ENCODE assay signal across 22 cellular contexts in genomic region chr1:225645194-225645593, GRCh38.
"Had no signal": no experiment of that assay in that cellular context is flagged by ENCODE, and none has a peak within 500 bp of the region (broad histone marks: within the 10 kb centered on the region; RNA-seq: fewer than 3 reads in every experiment).

No MANE protein-coding gene starts in this region.

- H3K36me3 Mint-ChIP-seq: stimulated activated effector memory CD8-positive, alpha-beta T cell treated with anti-CD3 and anti-CD28 coated beads, Interleukin-12 subunit alpha, Interleukin-12 subunit beta, amount 100 ng/mL, for 72 hours had no signal

- H3K27ac Mint-ChIP-seq: stimulated activated effector memory CD8-positive, alpha-beta T cell treated with anti-CD3 and anti-CD28 coated beads, Interleukin-12 subunit alpha, Interleukin-12 subunit beta, amount 100 ng/mL, for 72 hours had no signal

- H3K36me3 ChIP-seq: colonic mucosa, neutrophil, suprapubic skin, thyroid gland, upper lobe of right lung, vagina had no signal

- H3K4me3 ChIP-seq: colonic mucosa, heart left ventricle, lung, psoas muscle, suprapubic skin, thyroid gland, upper lobe of right lung, vagina had no signal

- H3K4me1 Mint-ChIP-seq: stimulated activated effector memory CD8-positive, alpha-beta T cell treated with anti-CD3 and anti-CD28 coated beads, Interleukin-12 subunit alpha, Interleukin-12 subunit beta, amount 100 ng/mL, for 72 hours had no signal

- H3K9me3 ChIP-seq: colonic mucosa, neutrophil, psoas muscle, suprapubic skin, thyroid gland, upper lobe of right lung, vagina had no signal

- H3K27me3 Mint-ChIP-seq: naive B cell had no signal

- H3K27ac ChIP-seq: colonic mucosa, neutrophil, psoas muscle, suprapubic skin, thyroid gland, upper lobe of right lung, vagina had no signal

- FAIRE-seq: endothelial cell of umbilical vein had no signal

- H3K4me1 ChIP-seq: colonic mucosa, thyroid gland had no signal

- H3K9me3 Mint-ChIP-seq: stimulated activated effector memory CD8-positive, alpha-beta T cell treated with anti-CD3 and anti-CD28 coated beads, Interleukin-12 subunit alpha, Interleukin-12 subunit beta, amount 100 ng/mL, for 72 hours had no signal

- H3K4me3 Mint-ChIP-seq: naive B cell; stimulated activated effector memory CD8-positive, alpha-beta T cell treated with anti-CD3 and anti-CD28 coated beads, Interleukin-12 subunit alpha, Interleukin-12 subunit beta, amount 100 ng/mL, for 72 hours had no signal

- DNase-seq: colonic mucosa; dermis blood vessel endothelial cell; erythroblast; foreskin melanocyte; heart left ventricle; hippocampal formation; left colon; left ventricle myocardium superior; mesendoderm; naive B cell; psoas muscle; stimulated activated CD4-positive, alpha-beta T cell treated with anti-CD3 and anti-CD28 coated beads, Interleukin-4, amount 100 ng/mL, for 1 hour; stimulated activated CD8-positive, alpha-beta memory T cell treated with anti-CD3 and anti-CD28 coated beads, Interleukin-4, amount 100 ng/mL, for 48 hours; stimulated activated naive CD8-positive, alpha-beta T cell treated with anti-CD3 and anti-CD28 coated beads, Interleukin-15, Interleukin-2, amounts not matched to agents 100 U/mL and 50 U/mL, for 24 hours; thyroid gland; upper lobe of right lung had no signal

- H3K27me3 ChIP-seq: colonic mucosa, heart left ventricle, suprapubic skin, thyroid gland, upper lobe of right lung, vagina had no signal

- ATAC-seq: heart left ventricle; left colon; left ventricle myocardium superior; psoas muscle; stimulated activated effector memory CD8-positive, alpha-beta T cell treated with anti-CD3 and anti-CD28 coated beads, Interleukin-12 subunit alpha, Interleukin-12 subunit beta, amount 100 ng/mL, for 72 hours; stimulated activated naive CD8-positive, alpha-beta T cell treated with anti-CD3 and anti-CD28 coated beads, Interleukin-15, Interleukin-2, amounts not matched to agents 100 U/mL and 50 U/mL, for 24 hours; upper lobe of right lung had no signal
